ENCODE assay signal across 30 cellular contexts in genomic region chrY:2837932-2838331, GRCh38. TPM values are rescaled to one million over a fixed set of nuclear protein-coding genes. Genes with fewer than 3 reads are reported as not detected.
A peak's percentile ranks its signal among the peaks of the same experiment; 100 is the strongest.
DNase-seq lines count a peak whose midpoint lies in the region; ATAC-seq and TF ChIP-seq lines count a peak whose summit lies in the region.
"Had no signal": no experiment of that assay in that cellular context is flagged by ENCODE, and none has a peak within 500 bp of the region (broad histone marks: within the 10 kb centered on the region; RNA-seq: fewer than 3 reads in every experiment).

No MANE protein-coding gene starts in this region.

- DNase-seq in epithelial cell of proximal tubule (ENCODE audit: low read depth) (peak; percentile 12), glomerular visceral epithelial cell (ENCODE audit: extremely low spot score) (peak; percentile 2), left lobe of liver (ENCODE audit: low spot score) (peak; percentile 46), mesendoderm (no peak), KBM-7 (no peak), NCI-H2171 treated with DMSO at 0.1 percent for 48 hours (lab: John Stamatoyannopoulos, UW) (no peak)
- DNase-seq: 8988T; ACHN; BE2C; C1 segment of cervical spinal cord; CD4-positive, alpha-beta memory T cell; CD4-positive, CD25-positive, alpha-beta regulatory T cell; CD8-positive, alpha-beta memory T cell; COR-L47; DMS 273 treated with DMSO at 0.1 percent for 48 hours; DMS153; DMS53; DMS79; DND-41; EL; GDM1 had no signal

- no peaks in the 10 kb centered on the region for H3K27me3 ChIP-seq in mesendoderm (ENCODE audit: insufficient read depth, low read length, poor library complexity)
- H3K27me3 ChIP-seq: BE2C, BLaER1 had no signal

- TF ChIP-seq CTCF in epithelial cell of proximal tubule (conservative IDR thresholded peaks at IDR 0.05; ENCODE audit: low read depth, low read length) = no peak

- H3K4ac ChIP-seq in mesendoderm (ENCODE audit: low read depth, low read length) = no peak overlapping the region

- peak; percentile 78 for ATAC-seq in left lobe of liver
- no peak for ATAC-seq in GM21381 (IDR thresholded peaks at IDR 0.05; ENCODE audit: unreplicated experiment)
- no peak for ATAC-seq in GM21737 (IDR thresholded peaks at IDR 0.05; ENCODE audit: unreplicated experiment)
- ATAC-seq: GM12878 had no signal

- H3K23ac ChIP-seq in mesendoderm (ENCODE audit: low read length) = no peak overlapping the region

- H3K4me3 ChIP-seq in epithelial cell of proximal tubule (ENCODE audit: low read depth, low read length) = no peak overlapping the region
- H3K4me3 ChIP-seq in mesendoderm (ENCODE audit: low read length) = no peak overlapping the region
- H3K4me3 ChIP-seq: BLaER1, GM12878 had no signal

- peaks cover 13% of the 10 kb centered on the region for H3K79me2 ChIP-seq in mesendoderm (ENCODE audit: control insufficient read depth, insufficient read depth, low read length)

- no peaks in the 10 kb centered on the region for H3K4me1 ChIP-seq in mesendoderm (ENCODE audit: control insufficient read depth, low read depth, low read length)
- H3K4me1 ChIP-seq: BE2C, BLaER1 had no signal

- H4K8ac ChIP-seq in mesendoderm (ENCODE audit: low read depth, low read length) = no peak overlapping the region

- H3K27ac ChIP-seq in mesendoderm (ENCODE audit: low read depth, low read length) = no peak overlapping the region
- H3K27ac ChIP-seq: BLaER1 had no signal

- no peak overlapping the region for H3K9ac ChIP-seq in mesendoderm (ENCODE audit: low read length)
- H3K9ac ChIP-seq: BLaER1 had no signal

- peaks cover under 1% of the 10 kb centered on the region for H3K36me3 ChIP-seq in mesendoderm (ENCODE audit: control insufficient read depth, insufficient read depth, low read length)
- H3K36me3 ChIP-seq: BE2C, BLaER1 had no signal

- no peak overlapping the region for H2AK5ac ChIP-seq in mesendoderm (ENCODE audit: low read length)

- peak overlapping the region; percentile 49 for H3K56ac ChIP-seq in mesendoderm (ENCODE audit: low read length)

- H2BK120ac ChIP-seq in mesendoderm (ENCODE audit: low read depth, low read length) = no peak overlapping the region

- no CpG with 5 or more reads among the region's 1 CpG for WGBS in mesendoderm (ENCODE audit: extremely low coverage, insufficient coverage, low lambda C conversion rate)

- H4K5ac ChIP-seq in mesendoderm (ENCODE audit: low read length) = no peak overlapping the region

- H2BK5ac ChIP-seq in mesendoderm (ENCODE audit: low read length) = peak overlapping the region; percentile 78

- no peak overlapping the region for H2BK15ac ChIP-seq in mesendoderm (replicated peaks; ENCODE audit: low read depth)

- peak overlapping the region; percentile 80 for H3K18ac ChIP-seq in mesendoderm (ENCODE audit: low read length)

- in situ Hi-C loops in KBM-7 (cut with MboI; ENCODE audit: low pct_unique_long_range_greater_than_20kb, low sequenced_read_pairs) = no loop called here

- H3K79me1 ChIP-seq in mesendoderm (ENCODE audit: low read length) = no peaks in the 10 kb centered on the region

- H3K4me2 ChIP-seq in mesendoderm (ENCODE audit: low read length) = no peak overlapping the region
- H3K4me2 ChIP-seq: BLaER1 had no signal

RNA-seq across cellular contexts. Expression of gene RPS4Y1, which starts 3.5 kb away (rescaled TPM):
- total RNA-seq in epithelial cell of proximal tubule = 334 and 379 TPM in 2 replicates
- 87.6 TPM for total RNA-seq in left lobe of liver
- 190 TPM for polyA plus RNA-seq in mesendoderm (2013, experiment 1 of 2)
- 187 TPM for polyA plus RNA-seq in mesendoderm (2013, experiment 2 of 2)
- total RNA-seq: A673; CD4-positive, CD25-positive, alpha-beta regulatory T cell had no signal
- polyA plus RNA-seq: CD14-positive monocyte; CD4-positive, alpha-beta memory T cell; CD8-positive, alpha-beta memory T cell had no signal

RNA-seq across cellular contexts. Expression of gene SRY, which starts 50.5 kb away (rescaled TPM):
- total RNA-seq in epithelial cell of proximal tubule = 0.36 TPM in 1 of 2 replicates, not detected in the other
- not detected for total RNA-seq in left lobe of liver
- 1.4 TPM for polyA plus RNA-seq in mesendoderm (2013, experiment 1 of 2)
- 1.3 TPM for polyA plus RNA-seq in mesendoderm (2013, experiment 2 of 2)
- total RNA-seq: A673; CD4-positive, alpha-beta memory T cell; CD4-positive, CD25-positive, alpha-beta regulatory T cell; CD8-positive, alpha-beta memory T cell; Daoy; G401; GM12878 had no signal
- polyA plus RNA-seq: AG04450; CD14-positive monocyte; CD4-positive, alpha-beta memory T cell; CD4-positive, CD25-positive, alpha-beta regulatory T cell; CD8-positive, alpha-beta memory T cell; GM12878 had no signal

Comparison
In these comparisons a context has a peak if more than half of its experiments do, and no peak if none do; other contexts are left out.
1. DNase-seq: peak in epithelial cell of proximal tubule (single experiment), glomerular visceral epithelial cell (single experiment) and left lobe of liver (single experiment); none in mesendoderm (single experiment), KBM-7 (single experiment) and NCI-H2171 treated with DMSO at 0.1 percent for 48 hours (single experiment).